28 cellular contexts compared by ENCODE assay signal in genomic region chr9:83233647-83234046, GRCh38.
"Had no signal": no experiment of that assay in that cellular context is flagged by ENCODE, and none has a peak within 500 bp of the region (broad histone marks: within the 10 kb centered on the region; RNA-seq: fewer than 3 reads in every experiment).

No MANE protein-coding gene starts in this region.

- H3K27ac Mint-ChIP-seq: mesothelial cell of epicardium, naive B cell, natural killer cell, nephron progenitor cell, neural progenitor cell had no signal

- ATAC-seq: left lobe of liver; natural killer cell; psoas muscle; sciatic nerve; stimulated activated naive B cell treated with anti-CD40 and anti-IgM and Interleukin-4, amounts not matched to agents 10 μg/mL and 1 μg/mL and 100 μg/mL, for 72 hours; stimulated activated naive CD8-positive, alpha-beta T cell treated with anti-CD3 and anti-CD28 coated beads, Interleukin-15, Interleukin-2, amounts not matched to agents 100 U/mL and 50 U/mL, for 24 hours had no signal

- H3K4me1 ChIP-seq: parathyroid adenoma, stomach, testis, thyroid gland, transverse colon, upper lobe of left lung, vagina had no signal

- H3K9me3 ChIP-seq: neutrophil, psoas muscle, testis, thyroid gland, transverse colon, upper lobe of left lung, vagina had no signal

- H3K36me3 Mint-ChIP-seq: mesothelial cell of epicardium; naive B cell; natural killer cell; neural progenitor cell; stimulated activated naive B cell treated with anti-CD40 and anti-IgM and Interleukin-4, amounts not matched to agents 10 μg/mL and 1 μg/mL and 100 μg/mL, for 72 hours had no signal

- H3K4me3 ChIP-seq: hepatocyte, lung, neural progenitor cell, psoas muscle, skin epidermis, stomach, testis, thyroid gland, transverse colon, upper lobe of left lung, vagina had no signal

- H3K27ac ChIP-seq: hepatocyte, neural progenitor cell, neutrophil, parathyroid adenoma, psoas muscle, skin epidermis, stomach, testis, thyroid gland, transverse colon, upper lobe of left lung, vagina had no signal

- DNase-seq: islet precursor cell; mesendoderm; naive B cell; natural killer cell; nephron progenitor cell; occipital lobe; psoas muscle; stimulated activated CD4-positive, alpha-beta T cell treated with anti-CD3 and anti-CD28 coated beads, Interleukin-12 subunit alpha, Interleukin-12 subunit beta, amount 100 ng/mL, for 4 hours; stimulated activated CD4-positive, alpha-beta T cell treated with anti-CD3 and anti-CD28 coated beads, Interleukin-15, amount 100 ng/mL, for 24 hours; stimulated activated CD4-positive, alpha-beta T cell treated with anti-CD3 and anti-CD28 coated beads, Interleukin-2, amount 100 ng/mL, for 24 hours; stimulated activated CD4-positive, alpha-beta T cell treated with anti-CD3 and anti-CD28 coated beads, Interleukin-4, amount 100 ng/mL, for 1 hour; stimulated activated naive B cell treated with anti-CD40 and anti-IgM and Interleukin-4, amounts not matched to agents 10 μg/mL and 1 μg/mL and 100 μg/mL, for 72 hours; stimulated activated naive CD8-positive, alpha-beta T cell treated with anti-CD3 and anti-CD28 coated beads, Interleukin-15, Interleukin-2, amounts not matched to agents 100 U/mL and 50 U/mL, for 24 hours; stomach; testis; thyroid gland; transverse colon; upper lobe of left lung had no signal

- H3K4me3 Mint-ChIP-seq: mesothelial cell of epicardium; naive B cell; natural killer cell; nephron progenitor cell; neural progenitor cell; stimulated activated naive B cell treated with anti-CD40 and anti-IgM and Interleukin-4, amounts not matched to agents 10 μg/mL and 1 μg/mL and 100 μg/mL, for 72 hours had no signal

- H3K27me3 ChIP-seq: hepatocyte, neural progenitor cell, neutrophil, stomach, testis, thyroid gland, transverse colon, upper lobe of left lung, vagina had no signal

- H3K4me1 Mint-ChIP-seq: mesothelial cell of epicardium; naive B cell; natural killer cell; nephron progenitor cell; neural progenitor cell; stimulated activated naive B cell treated with anti-CD40 and anti-IgM and Interleukin-4, amounts not matched to agents 10 μg/mL and 1 μg/mL and 100 μg/mL, for 72 hours had no signal

- H3K9me3 Mint-ChIP-seq: stimulated activated naive B cell treated with anti-CD40 and anti-IgM and Interleukin-4, amounts not matched to agents 10 μg/mL and 1 μg/mL and 100 μg/mL, for 72 hours had no signal
